Comparison of ENCODE assay signal across 15 cellular contexts in the genomic region with DNA sequence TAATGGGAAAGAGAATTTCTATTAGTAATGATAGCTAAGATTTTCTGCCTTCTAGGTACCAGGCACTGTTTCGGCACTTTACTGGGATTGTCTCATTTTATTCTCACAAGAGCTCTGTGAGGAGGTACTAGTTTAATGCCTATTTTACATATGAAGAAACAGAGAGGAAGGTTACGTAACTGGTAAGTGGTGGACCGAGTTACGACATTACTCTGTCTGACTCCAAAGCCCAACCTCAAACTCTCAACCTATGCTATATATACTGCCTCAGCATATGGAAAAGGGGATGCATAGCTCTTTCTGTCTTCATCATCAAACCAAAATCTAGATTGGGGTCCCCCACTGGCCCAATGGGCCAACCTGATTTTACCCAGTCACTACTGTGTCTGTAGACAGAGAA.
"Had no signal": no experiment of that assay in that cellular context is flagged by ENCODE, and none has a peak within 500 bp of the region (broad histone marks: within the 10 kb centered on the region; RNA-seq: fewer than 3 reads in every experiment).

No MANE protein-coding gene starts in this region.

- H3K36me3 ChIP-seq: cardiac muscle cell, esophagus squamous epithelium, heart left ventricle, sigmoid colon, suprapubic skin, upper lobe of left lung had no signal

- H3K4me3 ChIP-seq: cardiac muscle cell, esophagus squamous epithelium, heart left ventricle, sigmoid colon, suprapubic skin, upper lobe of left lung had no signal

- H3K27ac ChIP-seq: cardiac muscle cell, esophagus squamous epithelium, heart left ventricle, sigmoid colon, suprapubic skin, upper lobe of left lung, VCaP had no signal

- H3K27me3 ChIP-seq: cardiac muscle cell, esophagus squamous epithelium, heart left ventricle, sigmoid colon, suprapubic skin, upper lobe of left lung had no signal

- ATAC-seq: activated naive CD8-positive, alpha-beta T cell treated with anti-CD3 and anti-CD28 coated beads, Interleukin-2, amount 50 U/mL, for 24 hours had no signal

- H3K9me3 ChIP-seq: esophagus squamous epithelium, heart left ventricle, sigmoid colon, suprapubic skin, upper lobe of left lung had no signal

- DNase-seq: activated CD4-positive, alpha-beta memory T cell treated with anti-CD3 and anti-CD28 coated beads for 36 hours; activated CD8-positive, alpha-beta memory T cell treated with anti-CD3 and anti-CD28 coated beads, Interleukin-2, amount 50 U/mL, for 48 hours; activated naive CD4-positive, alpha-beta T cell treated with Interleukin-2 at 50 U/mL for 16 hours; activated naive CD8-positive, alpha-beta T cell treated with anti-CD3 and anti-CD28 coated beads, Interleukin-2, amount 50 U/mL, for 24 hours; esophagus squamous epithelium; foreskin melanocyte; heart left ventricle; islet precursor cell; mesendoderm; sigmoid colon; stimulated activated naive CD4-positive, alpha-beta T cell treated with Interleukin-2 at 50 U/mL for 16 hours; upper lobe of left lung had no signal

- H3K4me1 ChIP-seq: sigmoid colon, upper lobe of left lung had no signal
